18 cellular contexts compared by ENCODE assay signal in the genomic region with DNA sequence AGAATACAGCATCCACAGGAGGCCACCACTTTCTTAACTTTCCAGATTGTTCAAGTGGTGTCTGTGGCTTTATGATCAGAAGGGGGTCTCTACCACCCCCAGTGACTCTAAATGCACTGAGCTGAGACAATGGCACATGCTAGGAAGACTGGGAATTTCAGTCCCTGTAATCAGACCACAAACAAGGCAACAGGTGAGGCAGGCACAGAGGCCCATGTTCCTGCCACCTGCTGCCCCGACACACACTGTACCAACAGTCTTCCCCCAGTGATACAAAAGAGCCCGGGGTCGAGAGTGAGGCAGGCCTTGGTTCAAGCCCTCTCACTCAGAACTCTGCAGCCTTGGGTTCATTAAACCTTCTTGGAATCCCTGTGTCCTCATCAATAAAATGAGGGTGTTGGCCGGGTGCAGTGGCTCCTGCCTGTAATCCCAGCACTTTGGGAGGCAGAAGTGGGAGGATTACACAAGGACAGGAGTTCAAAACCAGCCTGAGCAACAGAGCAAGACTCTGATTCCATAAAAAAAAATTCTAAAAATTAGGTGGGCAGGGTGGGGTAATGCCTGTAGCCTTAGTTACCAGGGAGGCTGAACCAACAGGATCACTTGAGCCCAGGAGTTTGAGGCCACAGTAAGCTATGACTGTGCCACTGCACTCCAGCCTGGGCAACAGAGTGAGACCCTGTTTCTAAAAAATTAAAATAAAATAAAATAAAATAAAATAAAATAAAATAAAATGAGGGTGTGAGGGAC. TPM values are rescaled to one million over a fixed set of nuclear protein-coding genes. Genes with fewer than 3 reads are reported as not detected.
DNase-seq lines count a peak whose midpoint lies in the region; ATAC-seq and TF ChIP-seq lines count a peak whose summit lies in the region.
"Had no signal": no experiment of that assay in that cellular context is flagged by ENCODE, and none has a peak within 500 bp of the region (broad histone marks: within the 10 kb centered on the region; RNA-seq: fewer than 3 reads in every experiment).

No MANE protein-coding gene starts in this region.

- H3K4me3 ChIP-seq in GM23338 (no peak overlapping the region), right cardiac atrium (ENCODE audit: low read length) (no peak overlapping the region), subcutaneous abdominal adipose tissue (ENCODE audit: low read depth in 1 of 5, low read length in 5 of 5) (no peak overlapping the region), suprapubic skin (no peak overlapping the region), upper lobe of right lung (no peak overlapping the region)
- H3K4me3 ChIP-seq: body of pancreas, GM23248 had no signal

- WGBS in right cardiac atrium: 66% methylated on average over 4 of the region's 4 CpGs
- WGBS in suprapubic skin: 80% methylated on average over 4 of the region's 4 CpGs

- no peak overlapping the region for H3K4me2 ChIP-seq in GM23338

- H3F3A ChIP-seq in GM23338 (replicated peaks; ENCODE audit: low read depth): no peaks in the 10 kb centered on the region

- peak overlapping the region in 2 of 5 donors; percentile 44 to 68 for H3K9ac ChIP-seq in subcutaneous abdominal adipose tissue (ENCODE audit: low read length in 5 of 5)
- H3K9ac ChIP-seq: GM23248 had no signal

- H3K9me3 ChIP-seq in right cardiac atrium (ENCODE audit: control insufficient read depth, low read length): no peaks in the 10 kb centered on the region
- H3K9me3 ChIP-seq in subcutaneous abdominal adipose tissue (ENCODE audit: control insufficient read depth in 5 of 5, low read length in 5 of 5): no peaks in the 10 kb centered on the region
- H3K9me3 ChIP-seq in suprapubic skin: no peaks in the 10 kb centered on the region
- H3K9me3 ChIP-seq in upper lobe of right lung: no peaks in the 10 kb centered on the region
- H3K9me3 ChIP-seq: BE2C, body of pancreas had no signal

- ATAC-seq in GM23338 (peak; percentile 34), right cardiac atrium (no peak), upper lobe of right lung (no peak)
- ATAC-seq: body of pancreas had no signal

- H3K27ac Mint-ChIP-seq in GM23338: no peak overlapping the region
- H3K27ac Mint-ChIP-seq: activated CD4-positive, alpha-beta memory T cell treated with anti-CD3 and anti-CD28 coated beads for 36 hours had no signal

- TF ChIP-seq POLR2A in suprapubic skin (IDR thresholded peaks at IDR 0.05): no peak

- DNase-seq in GM23338 (ENCODE audit: low spot score) (no peak), NCI-H345 treated with DMSO at 0.1 percent for 48 hours (lab: John Stamatoyannopoulos, UW; ENCODE audit: unreplicated experiment) (peak; percentile 28), right cardiac atrium (peak in 1 of 3 donors; percentile 14), NCI-H1105 treated with DMSO at 0.1 percent for 48 hours (lab: John Stamatoyannopoulos, UW) (no peak), suprapubic skin (ENCODE audit: low spot score in 2 of 2) (no peak), upper lobe of right lung (no peak)
- DNase-seq: activated CD4-positive, alpha-beta memory T cell treated with anti-CD3 and anti-CD28 coated beads for 36 hours; activated naive CD4-positive, alpha-beta T cell treated with anti-CD3 and anti-CD28 coated beads, Interleukin-2, amount 50 U/mL, for 16 hours; activated T-cell treated with anti-CD3 and anti-CD28 coated beads, Interleukin-2, amount 50 U/mL, for 1 hour; BE2C; body of pancreas; erythroblast; glutamatergic neuron; GM23248; mesenchymal stem cell; stimulated activated CD4-positive, alpha-beta T cell treated with anti-CD3 and anti-CD28 coated beads, Interleukin-1b, Interleukin-23, amount 100 ng/mL, for 48 hours had no signal

- H4K20me1 ChIP-seq in GM23338 (replicated peaks; ENCODE audit: insufficient read depth): no peaks in the 10 kb centered on the region

- no peaks in the 10 kb centered on the region; the same call in 1 of the 2 replicates for H3K4me1 ChIP-seq in GM23338 (ENCODE audit: insufficient read depth)
- peaks cover 36% of the 10 kb centered on the region for H3K4me1 ChIP-seq in right cardiac atrium (ENCODE audit: control insufficient read depth, insufficient read depth, low read length)
- peaks cover 8 to 70% (median 48%) of the 10 kb centered on the region in 5 donors for H3K4me1 ChIP-seq in subcutaneous abdominal adipose tissue (ENCODE audit: control insufficient read depth in 5 of 5, insufficient read depth in 5 of 5, low read length in 5 of 5)
- H3K4me1 ChIP-seq in suprapubic skin: peaks cover 6% of the 10 kb centered on the region
- no peaks in the 10 kb centered on the region for H3K4me1 ChIP-seq in upper lobe of right lung
- H3K4me1 ChIP-seq: BE2C had no signal

- TF ChIP-seq EP300 in suprapubic skin (IDR thresholded peaks at IDR 0.05): no peak

- H2AFZ ChIP-seq in GM23338: no peak overlapping the region
- H2AFZ ChIP-seq: GM23248 had no signal

- no peaks in the 10 kb centered on the region for H3K36me3 ChIP-seq in GM23338 (ENCODE audit: insufficient read depth)
- H3K36me3 ChIP-seq in subcutaneous abdominal adipose tissue (ENCODE audit: control insufficient read depth in 5 of 5, insufficient read depth in 5 of 5, low read length in 5 of 5): no peaks in the 10 kb centered on the region
- H3K36me3 ChIP-seq in suprapubic skin: no peaks in the 10 kb centered on the region
- H3K36me3 ChIP-seq in upper lobe of right lung: no peaks in the 10 kb centered on the region
- H3K36me3 ChIP-seq: BE2C had no signal

- H3K27me3 ChIP-seq in GM23338 (ENCODE audit: insufficient read depth) (no peaks in the 10 kb centered on the region), right cardiac atrium (ENCODE audit: control insufficient read depth, insufficient read depth) (no peaks in the 10 kb centered on the region), subcutaneous abdominal adipose tissue (ENCODE audit: control insufficient read depth in 5 of 5, insufficient read depth in 4 of 5, low read length in 5 of 5) (no peaks in the 10 kb centered on the region), suprapubic skin (peaks cover 3% of the 10 kb centered on the region), upper lobe of right lung (no peaks in the 10 kb centered on the region)

- H3K36me3 Mint-ChIP-seq in GM23338 (ENCODE audit: low read depth): no peaks in the 10 kb centered on the region
- H3K36me3 Mint-ChIP-seq: activated CD4-positive, alpha-beta memory T cell treated with anti-CD3 and anti-CD28 coated beads for 36 hours had no signal

- no peaks in the 10 kb centered on the region for H3K9me3 Mint-ChIP-seq in GM23338
- H3K9me3 Mint-ChIP-seq: activated CD4-positive, alpha-beta memory T cell treated with anti-CD3 and anti-CD28 coated beads for 36 hours; neural crest cell had no signal

- no peaks in the 10 kb centered on the region for H3K79me2 ChIP-seq in GM23338 (replicated peaks; ENCODE audit: insufficient read depth)

- H3K27ac ChIP-seq in GM23338 (ENCODE audit: low read depth): no peak overlapping the region
- peak overlapping the region; percentile 81 for H3K27ac ChIP-seq in right cardiac atrium (ENCODE audit: low read length)
- peak overlapping the region; percentile 74 for H3K27ac ChIP-seq in subcutaneous abdominal adipose tissue (ENCODE audit: low read depth, low read length)
- no peak overlapping the region for H3K27ac ChIP-seq in suprapubic skin
- H3K27ac ChIP-seq in upper lobe of right lung: no peak overlapping the region
- H3K27ac ChIP-seq: GM23248 had no signal

- H3K4me1 Mint-ChIP-seq in GM23338: peaks cover 7% of the 10 kb centered on the region

- H3K9me2 ChIP-seq in GM23338 (ENCODE audit: insufficient read depth): no peaks in the 10 kb centered on the region; the same call in 1 of the 2 replicates

- H3K27me3 Mint-ChIP-seq in GM23338 (ENCODE audit: insufficient read depth, low read depth, poor library complexity): peaks cover 24% of the 10 kb centered on the region

- intact Hi-C loops in right cardiac atrium (cut with DNase I): no loop called here
- intact Hi-C loops in upper lobe of right lung (cut with DNase I): no loop called here

- TF ChIP-seq CTCF in GM23338 (conservative IDR thresholded peaks at IDR 0.05; ENCODE audit: low read depth in 2 of 2) (no peak), suprapubic skin (IDR thresholded peaks at IDR 0.05) (no peak), upper lobe of right lung (IDR thresholded peaks at IDR 0.05) (no peak)

- H3K4me3 Mint-ChIP-seq in GM23338: no peak overlapping the region
- H3K4me3 Mint-ChIP-seq: activated CD4-positive, alpha-beta memory T cell treated with anti-CD3 and anti-CD28 coated beads for 36 hours; neural crest cell had no signal

TF ChIP-seq in GM23338, 12 proteins besides CTCF, POLR2A, EP300 and RAD21:
- no peak for TF ChIP-seq ZNF114 (CRISPR knock-in tag; IDR thresholded peaks at IDR 0.05)

RNA-seq across cellular contexts. Expression of a gene that starts 55.8 kb away (rescaled TPM):
- total RNA-seq in GM23338 (2014; rRNA removed; shearing (Covaris generic)): 10.2 and 10.3 TPM in 2 replicates
- polyA plus RNA-seq in GM23338 (2016; fragmentation: Nextera tagmentation; extraction: Ambion mirVana) (2.4 and 3.5 TPM in 2 replicates), right cardiac atrium (90.4 TPM)
- total RNA-seq in right cardiac atrium (100 to 1,000 TPM; 125 to 220 (median 210) TPM), suprapubic skin (1 to 10 TPM; 1.4 to 4.9 (median 4.0) TPM), upper lobe of right lung (4.0 TPM)
- total RNA-seq: activated CD4-positive, alpha-beta memory T cell treated with anti-CD3 and anti-CD28 coated beads for 36 hours had no signal

Comparison
In these comparisons a context has a peak if more than half of its experiments do, and no peak if none do; other contexts are left out.
1. H3K27ac ChIP-seq: peak in right cardiac atrium (single experiment) and subcutaneous abdominal adipose tissue (single experiment); none in GM23338 (single experiment), suprapubic skin (single experiment) and upper lobe of right lung (single experiment).
2. RNA of a gene that starts 55.8 kb away (total RNA-seq): 125 to 220 TPM in right cardiac atrium; 10.2 to 10.3 TPM in GM23338, 1.4 to 4.9 TPM in suprapubic skin and 4.0 TPM in upper lobe of right lung (single experiment); every median in the first group is over 10 times any median in the second.